1 cellular context compared by ENCODE assay signal in the genomic region with DNA sequence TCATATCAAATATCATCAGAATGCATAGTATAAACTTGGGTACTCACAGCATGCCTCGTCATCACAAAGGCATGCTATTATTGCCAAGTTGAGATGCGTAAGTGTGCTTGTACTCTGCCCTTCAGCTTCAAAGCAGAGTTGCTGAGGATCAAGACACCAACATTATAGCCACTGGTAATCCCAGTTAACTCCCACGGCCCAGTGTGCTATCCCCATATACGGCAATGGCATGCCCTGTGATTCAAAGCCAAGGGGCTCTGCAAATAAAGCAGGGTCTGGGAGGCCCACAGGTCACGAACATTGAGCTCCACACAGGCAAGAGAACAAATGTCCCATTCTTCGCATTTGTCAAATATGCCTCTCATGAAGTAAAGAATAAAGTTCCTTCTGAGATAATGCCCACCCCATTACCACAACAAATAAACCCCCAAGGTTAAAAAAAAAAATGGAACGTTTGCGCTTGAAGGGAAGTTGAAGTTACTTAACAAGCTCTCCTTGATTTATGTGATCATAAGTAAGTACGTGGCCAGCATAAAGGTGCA.
TF ChIP-seq lines count a peak whose summit lies in the region.

No MANE protein-coding gene starts in this region.

TF ChIP-seq in GM23338, 12 proteins besides CTCF, POLR2A, EP300 and RAD21:
- TF ChIP-seq, protein P1, sequence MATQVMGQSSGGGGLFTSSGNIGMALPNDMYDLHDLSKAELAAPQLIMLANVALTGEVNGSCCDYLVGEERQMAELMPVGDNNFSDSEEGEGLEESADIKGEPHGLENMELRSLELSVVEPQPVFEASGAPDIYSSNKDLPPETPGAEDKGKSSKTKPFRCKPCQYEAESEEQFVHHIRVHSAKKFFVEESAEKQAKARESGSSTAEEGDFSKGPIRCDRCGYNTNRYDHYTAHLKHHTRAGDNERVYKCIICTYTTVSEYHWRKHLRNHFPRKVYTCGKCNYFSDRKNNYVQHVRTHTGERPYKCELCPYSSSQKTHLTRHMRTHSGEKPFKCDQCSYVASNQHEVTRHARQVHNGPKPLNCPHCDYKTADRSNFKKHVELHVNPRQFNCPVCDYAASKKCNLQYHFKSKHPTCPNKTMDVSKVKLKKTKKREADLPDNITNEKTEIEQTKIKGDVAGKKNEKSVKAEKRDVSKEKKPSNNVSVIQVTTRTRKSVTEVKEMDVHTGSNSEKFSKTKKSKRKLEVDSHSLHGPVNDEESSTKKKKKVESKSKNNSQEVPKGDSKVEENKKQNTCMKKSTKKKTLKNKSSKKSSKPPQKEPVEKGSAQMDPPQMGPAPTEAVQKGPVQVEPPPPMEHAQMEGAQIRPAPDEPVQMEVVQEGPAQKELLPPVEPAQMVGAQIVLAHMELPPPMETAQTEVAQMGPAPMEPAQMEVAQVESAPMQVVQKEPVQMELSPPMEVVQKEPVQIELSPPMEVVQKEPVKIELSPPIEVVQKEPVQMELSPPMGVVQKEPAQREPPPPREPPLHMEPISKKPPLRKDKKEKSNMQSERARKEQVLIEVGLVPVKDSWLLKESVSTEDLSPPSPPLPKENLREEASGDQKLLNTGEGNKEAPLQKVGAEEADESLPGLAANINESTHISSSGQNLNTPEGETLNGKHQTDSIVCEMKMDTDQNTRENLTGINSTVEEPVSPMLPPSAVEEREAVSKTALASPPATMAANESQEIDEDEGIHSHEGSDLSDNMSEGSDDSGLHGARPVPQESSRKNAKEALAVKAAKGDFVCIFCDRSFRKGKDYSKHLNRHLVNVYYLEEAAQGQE (IDR thresholded peaks at IDR 0.05; ENCODE audit: unreplicated experiment): no peak
- TF ChIP-seq ZNF114 (CRISPR knock-in tag; IDR thresholded peaks at IDR 0.05) (no peak), EZH2 (IDR thresholded peaks at IDR 0.05; ENCODE audit: low read depth, unreplicated experiment) (no peak), ZNF331 (CRISPR knock-in tag; IDR thresholded peaks at IDR 0.05; ENCODE audit: low read depth) (no peak), NANOG (IDR thresholded peaks at IDR 0.05; ENCODE audit: borderline replicate concordance) (no peak), JUNB (IDR thresholded peaks at IDR 0.05; ENCODE audit: unreplicated experiment) (no peak), EZH2phosphoT487 (IDR thresholded peaks at IDR 0.05; ENCODE audit: unreplicated experiment) (no peak), CREB1 (CRISPR knock-in tag; IDR thresholded peaks at IDR 0.05; ENCODE audit: low read depth) (no peak)
- TF ChIP-seq, protein P2, sequence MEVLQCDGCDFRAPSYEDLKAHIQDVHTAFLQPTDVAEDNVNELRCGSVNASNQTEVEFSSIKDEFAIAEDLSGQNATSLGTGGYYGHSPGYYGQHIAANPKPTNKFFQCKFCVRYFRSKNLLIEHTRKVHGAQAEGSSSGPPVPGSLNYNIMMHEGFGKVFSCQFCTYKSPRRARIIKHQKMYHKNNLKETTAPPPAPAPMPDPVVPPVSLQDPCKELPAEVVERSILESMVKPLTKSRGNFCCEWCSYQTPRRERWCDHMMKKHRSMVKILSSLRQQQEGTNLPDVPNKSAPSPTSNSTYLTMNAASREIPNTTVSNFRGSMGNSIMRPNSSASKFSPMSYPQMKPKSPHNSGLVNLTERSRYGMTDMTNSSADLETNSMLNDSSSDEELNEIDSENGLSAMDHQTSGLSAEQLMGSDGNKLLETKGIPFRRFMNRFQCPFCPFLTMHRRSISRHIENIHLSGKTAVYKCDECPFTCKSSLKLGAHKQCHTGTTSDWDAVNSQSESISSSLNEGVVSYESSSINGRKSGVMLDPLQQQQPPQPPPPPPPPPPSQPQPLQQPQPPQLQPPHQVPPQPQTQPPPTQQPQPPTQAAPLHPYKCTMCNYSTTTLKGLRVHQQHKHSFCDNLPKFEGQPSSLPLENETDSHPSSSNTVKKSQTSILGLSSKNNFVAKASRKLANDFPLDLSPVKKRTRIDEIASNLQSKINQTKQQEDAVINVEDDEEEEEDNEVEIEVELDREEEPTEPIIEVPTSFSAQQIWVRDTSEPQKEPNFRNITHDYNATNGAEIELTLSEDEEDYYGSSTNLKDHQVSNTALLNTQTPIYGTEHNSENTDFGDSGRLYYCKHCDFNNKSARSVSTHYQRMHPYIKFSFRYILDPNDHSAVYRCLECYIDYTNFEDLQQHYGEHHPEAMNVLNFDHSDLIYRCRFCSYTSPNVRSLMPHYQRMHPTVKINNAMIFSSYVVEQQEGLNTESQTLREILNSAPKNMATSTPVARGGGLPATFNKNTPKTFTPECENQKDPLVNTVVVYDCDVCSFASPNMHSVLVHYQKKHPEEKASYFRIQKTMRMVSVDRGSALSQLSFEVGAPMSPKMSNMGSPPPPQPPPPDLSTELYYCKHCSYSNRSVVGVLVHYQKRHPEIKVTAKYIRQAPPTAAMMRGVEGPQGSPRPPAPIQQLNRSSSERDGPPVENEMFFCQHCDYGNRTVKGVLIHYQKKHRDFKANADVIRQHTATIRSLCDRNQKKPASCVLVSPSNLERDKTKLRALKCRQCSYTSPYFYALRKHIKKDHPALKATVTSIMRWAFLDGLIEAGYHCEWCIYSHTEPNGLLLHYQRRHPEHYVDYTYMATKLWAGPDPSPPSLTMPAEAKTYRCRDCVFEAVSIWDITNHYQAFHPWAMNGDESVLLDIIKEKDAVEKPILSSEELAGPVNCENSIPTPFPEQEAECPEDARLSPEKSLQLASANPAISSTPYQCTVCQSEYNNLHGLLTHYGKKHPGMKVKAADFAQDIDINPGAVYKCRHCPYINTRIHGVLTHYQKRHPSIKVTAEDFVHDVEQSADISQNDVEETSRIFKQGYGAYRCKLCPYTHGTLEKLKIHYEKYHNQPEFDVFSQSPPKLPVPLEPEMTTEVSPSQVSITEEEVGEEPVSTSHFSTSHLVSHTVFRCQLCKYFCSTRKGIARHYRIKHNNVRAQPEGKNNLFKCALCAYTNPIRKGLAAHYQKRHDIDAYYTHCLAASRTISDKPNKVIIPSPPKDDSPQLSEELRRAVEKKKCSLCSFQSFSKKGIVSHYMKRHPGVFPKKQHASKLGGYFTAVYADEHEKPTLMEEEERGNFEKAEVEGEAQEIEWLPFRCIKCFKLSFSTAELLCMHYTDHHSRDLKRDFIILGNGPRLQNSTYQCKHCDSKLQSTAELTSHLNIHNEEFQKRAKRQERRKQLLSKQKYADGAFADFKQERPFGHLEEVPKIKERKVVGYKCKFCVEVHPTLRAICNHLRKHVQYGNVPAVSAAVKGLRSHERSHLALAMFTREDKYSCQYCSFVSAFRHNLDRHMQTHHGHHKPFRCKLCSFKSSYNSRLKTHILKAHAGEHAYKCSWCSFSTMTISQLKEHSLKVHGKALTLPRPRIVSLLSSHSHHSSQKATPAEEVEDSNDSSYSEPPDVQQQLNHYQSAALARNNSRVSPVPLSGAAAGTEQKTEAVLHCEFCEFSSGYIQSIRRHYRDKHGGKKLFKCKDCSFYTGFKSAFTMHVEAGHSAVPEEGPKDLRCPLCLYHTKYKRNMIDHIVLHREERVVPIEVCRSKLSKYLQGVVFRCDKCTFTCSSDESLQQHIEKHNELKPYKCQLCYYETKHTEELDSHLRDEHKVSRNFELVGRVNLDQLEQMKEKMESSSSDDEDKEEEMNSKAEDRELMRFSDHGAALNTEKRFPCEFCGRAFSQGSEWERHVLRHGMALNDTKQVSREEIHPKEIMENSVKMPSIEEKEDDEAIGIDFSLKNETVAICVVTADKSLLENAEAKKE (CRISPR knock-in tag; IDR thresholded peaks at IDR 0.05): no peak
- TF ChIP-seq, protein P3, sequence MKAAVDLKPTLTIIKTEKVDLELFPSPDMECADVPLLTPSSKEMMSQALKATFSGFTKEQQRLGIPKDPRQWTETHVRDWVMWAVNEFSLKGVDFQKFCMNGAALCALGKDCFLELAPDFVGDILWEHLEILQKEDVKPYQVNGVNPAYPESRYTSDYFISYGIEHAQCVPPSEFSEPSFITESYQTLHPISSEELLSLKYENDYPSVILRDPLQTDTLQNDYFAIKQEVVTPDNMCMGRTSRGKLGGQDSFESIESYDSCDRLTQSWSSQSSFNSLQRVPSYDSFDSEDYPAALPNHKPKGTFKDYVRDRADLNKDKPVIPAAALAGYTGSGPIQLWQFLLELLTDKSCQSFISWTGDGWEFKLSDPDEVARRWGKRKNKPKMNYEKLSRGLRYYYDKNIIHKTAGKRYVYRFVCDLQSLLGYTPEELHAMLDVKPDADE (IDR thresholded peaks at IDR 0.05): no peak
